32 cellular contexts compared by ENCODE assay signal in the genomic region with DNA sequence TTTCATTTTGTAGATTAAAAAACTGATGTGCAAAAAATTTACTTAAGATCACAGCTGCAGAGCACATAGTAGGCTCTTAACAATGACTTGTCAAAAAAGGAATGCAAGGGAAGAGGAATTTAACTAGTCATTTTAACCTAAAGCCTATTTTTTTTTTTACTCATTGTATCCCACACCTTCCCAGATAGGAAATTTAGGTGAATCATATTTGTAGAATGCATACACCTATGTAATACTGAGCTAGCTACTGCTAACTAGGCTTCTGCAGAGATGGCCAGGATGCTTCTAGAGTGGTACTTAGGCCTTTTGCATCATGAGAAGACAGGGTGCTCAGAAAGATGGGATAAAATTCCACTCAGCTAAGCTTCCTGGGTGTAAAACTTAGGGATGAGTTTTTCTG.
"Had no signal": no experiment of that assay in that cellular context is flagged by ENCODE, and none has a peak within 500 bp of the region (broad histone marks: within the 10 kb centered on the region; RNA-seq: fewer than 3 reads in every experiment).

No MANE protein-coding gene starts in this region.

- H3K27ac ChIP-seq: left lung, ovary, prostate gland, sigmoid colon, thoracic aorta, vagina had no signal

- H3K27ac Mint-ChIP-seq: activated CD4-positive, alpha-beta memory T cell treated with anti-CD3 and anti-CD28 coated beads for 36 hours; activated CD4-positive, alpha-beta T cell treated with anti-CD3 and anti-CD28 coated beads, Interleukin-2, amount 10 ng/mL, durations not matched to agents 24 days and 14 days; activated naive CD4-positive, alpha-beta T cell treated with anti-CD3 and anti-CD28 coated beads for 36 hours; activated naive CD8-positive, alpha-beta T cell treated with anti-CD3 and anti-CD28 coated beads for 36 hours; activated T-helper 1 cell treated with anti-CD3 and anti-CD28 coated beads, Interleukin-12 subunit alpha, Interleukin-12 subunit beta, Interleukin-2, Interleukin-4 antibody, amounts not matched to agents 30 ng/mL and 10 ng/mL and 1 ng/mL, durations not matched to agents 14 hours and 24 hours and 36 hours; effector memory CD8-positive, alpha-beta T cell; mesothelial cell of epicardium; naive B cell; stimulated activated effector memory CD8-positive, alpha-beta T cell treated with anti-CD3 and anti-CD28 coated beads, Interleukin-12 subunit alpha, Interleukin-12 subunit beta, amount 100 ng/mL, for 72 hours; stimulated activated naive CD8-positive, alpha-beta T cell treated with anti-CD3 and anti-CD28 coated beads, Interleukin-15, Interleukin-2, amounts not matched to agents 100 ng/mL and 50 ng/mL, for 24 hours; T-helper 1 cell treated with Interleukin-12 subunit alpha and Interleukin-12 subunit beta and Interleukin-4 antibody, amounts not matched to agents 30 μg/mL and 1 μg/mL, for 36 hours; type B pancreatic cell had no signal

- ATAC-seq: body of pancreas; effector memory CD8-positive, alpha-beta T cell; left lung; stimulated activated effector memory CD8-positive, alpha-beta T cell treated with anti-CD3 and anti-CD28 coated beads, Interleukin-12 subunit alpha, Interleukin-12 subunit beta, amount 100 ng/mL, for 72 hours had no signal

- H3K4me3 Mint-ChIP-seq: activated CD4-positive, alpha-beta memory T cell treated with anti-CD3 and anti-CD28 coated beads for 36 hours; activated CD4-positive, alpha-beta T cell treated with anti-CD3 and anti-CD28 coated beads, Interleukin-2, amount 10 ng/mL, durations not matched to agents 24 days and 14 days; activated naive CD4-positive, alpha-beta T cell treated with anti-CD3 and anti-CD28 coated beads for 36 hours; activated naive CD8-positive, alpha-beta T cell treated with anti-CD3 and anti-CD28 coated beads for 36 hours; activated T-helper 1 cell treated with anti-CD3 and anti-CD28 coated beads, Interleukin-12 subunit alpha, Interleukin-12 subunit beta, Interleukin-2, Interleukin-4 antibody, amounts not matched to agents 30 ng/mL and 10 ng/mL and 1 ng/mL, durations not matched to agents 14 hours and 24 hours and 36 hours; effector memory CD8-positive, alpha-beta T cell; mesothelial cell of epicardium; naive B cell; stimulated activated effector memory CD8-positive, alpha-beta T cell treated with anti-CD3 and anti-CD28 coated beads, Interleukin-12 subunit alpha, Interleukin-12 subunit beta, amount 100 ng/mL, for 72 hours; stimulated activated naive CD8-positive, alpha-beta T cell treated with anti-CD3 and anti-CD28 coated beads, Interleukin-15, Interleukin-2, amounts not matched to agents 100 ng/mL and 50 ng/mL, for 24 hours; T-helper 1 cell treated with Interleukin-12 subunit alpha and Interleukin-12 subunit beta and Interleukin-4 antibody, amounts not matched to agents 30 μg/mL and 1 μg/mL, for 36 hours; type B pancreatic cell had no signal

- H3K9me3 ChIP-seq: adrenal gland, body of pancreas, heart left ventricle, ovary, prostate gland, sigmoid colon, thoracic aorta, vagina had no signal

- H3K36me3 Mint-ChIP-seq: activated CD4-positive, alpha-beta memory T cell treated with anti-CD3 and anti-CD28 coated beads for 36 hours; activated naive CD8-positive, alpha-beta T cell treated with anti-CD3 and anti-CD28 coated beads for 36 hours; mesothelial cell of epicardium; naive B cell; stimulated activated effector memory CD8-positive, alpha-beta T cell treated with anti-CD3 and anti-CD28 coated beads, Interleukin-12 subunit alpha, Interleukin-12 subunit beta, amount 100 ng/mL, for 72 hours; type B pancreatic cell had no signal

- FAIRE-seq: small intestine had no signal

- H3K27me3 Mint-ChIP-seq: activated CD4-positive, alpha-beta memory T cell treated with anti-CD3 and anti-CD28 coated beads for 36 hours; activated CD4-positive, alpha-beta T cell treated with anti-CD3 and anti-CD28 coated beads, Interleukin-2, amount 10 ng/mL, durations not matched to agents 24 days and 14 days; activated naive CD8-positive, alpha-beta T cell treated with anti-CD3 and anti-CD28 coated beads for 36 hours; effector memory CD8-positive, alpha-beta T cell; naive B cell; stimulated activated naive CD8-positive, alpha-beta T cell treated with anti-CD3 and anti-CD28 coated beads, Interleukin-15, Interleukin-2, amounts not matched to agents 100 ng/mL and 50 ng/mL, for 24 hours had no signal

- H3K4me1 Mint-ChIP-seq: activated CD4-positive, alpha-beta T cell treated with anti-CD3 and anti-CD28 coated beads, Interleukin-2, amount 10 ng/mL, durations not matched to agents 24 days and 14 days; activated naive CD8-positive, alpha-beta T cell treated with anti-CD3 and anti-CD28 coated beads for 36 hours; naive B cell; stimulated activated effector memory CD8-positive, alpha-beta T cell treated with anti-CD3 and anti-CD28 coated beads, Interleukin-12 subunit alpha, Interleukin-12 subunit beta, amount 100 ng/mL, for 72 hours had no signal

- H3K9me3 Mint-ChIP-seq: activated CD4-positive, alpha-beta memory T cell treated with anti-CD3 and anti-CD28 coated beads for 36 hours; activated CD4-positive, alpha-beta T cell treated with anti-CD3 and anti-CD28 coated beads, Interleukin-2, amount 10 ng/mL, durations not matched to agents 24 days and 14 days; mesothelial cell of epicardium; type B pancreatic cell had no signal

- H3K4me3 ChIP-seq: adrenal gland, body of pancreas, heart left ventricle, left lung, lung, ovary, prostate gland, sigmoid colon, thoracic aorta, vagina had no signal

- H3K36me3 ChIP-seq: adrenal gland, heart left ventricle, left lung, ovary, prostate gland, sigmoid colon, thoracic aorta, vagina had no signal

- H3K4me1 ChIP-seq: prostate gland had no signal

- DNase-seq: activated CD4-positive, alpha-beta memory T cell treated with anti-CD3 and anti-CD28 coated beads for 36 hours; activated CD4-positive, alpha-beta T cell treated with anti-CD3 and anti-CD28 coated beads, Interleukin-2, amount 10 ng/mL, durations not matched to agents 24 days and 14 days; activated CD4-positive, CD25-positive, alpha-beta regulatory T cell treated with anti-CD3 and anti-CD28 coated beads, Interleukin-2, amount 50 U/mL, for 72 hours; activated CD8-positive, alpha-beta memory T cell treated with anti-CD3 and anti-CD28 coated beads, Interleukin-2, amount 50 U/mL, for 4 hours; activated effector memory CD4-positive, alpha-beta T cell treated with anti-CD3 and anti-CD28 coated beads, Interleukin-2, amount 50 U/mL, for 16 hours; activated naive CD4-positive, alpha-beta T cell treated with anti-CD3 and anti-CD28 coated beads for 36 hours; activated naive CD8-positive, alpha-beta T cell treated with anti-CD3 and anti-CD28 coated beads for 36 hours; activated T-cell treated with anti-CD3 and anti-CD28 coated beads, Interleukin-2, amount 50 U/mL, for 1 hour; adrenal gland; aorta; body of pancreas; cortex of kidney; effector memory CD8-positive, alpha-beta T cell; heart left ventricle; hypothalamus; left lung; naive B cell; ovary; sigmoid colon; small intestine; stimulated activated CD4-positive, alpha-beta T cell treated with anti-CD3 and anti-CD28 coated beads, Interleukin-4, amount 100 ng/mL, for 24 hours; T-helper 9 cell had no signal

- H3K27me3 ChIP-seq: adrenal gland, body of pancreas, heart left ventricle, left lung, ovary, sigmoid colon, vagina had no signal
